In the genomic region with DNA sequence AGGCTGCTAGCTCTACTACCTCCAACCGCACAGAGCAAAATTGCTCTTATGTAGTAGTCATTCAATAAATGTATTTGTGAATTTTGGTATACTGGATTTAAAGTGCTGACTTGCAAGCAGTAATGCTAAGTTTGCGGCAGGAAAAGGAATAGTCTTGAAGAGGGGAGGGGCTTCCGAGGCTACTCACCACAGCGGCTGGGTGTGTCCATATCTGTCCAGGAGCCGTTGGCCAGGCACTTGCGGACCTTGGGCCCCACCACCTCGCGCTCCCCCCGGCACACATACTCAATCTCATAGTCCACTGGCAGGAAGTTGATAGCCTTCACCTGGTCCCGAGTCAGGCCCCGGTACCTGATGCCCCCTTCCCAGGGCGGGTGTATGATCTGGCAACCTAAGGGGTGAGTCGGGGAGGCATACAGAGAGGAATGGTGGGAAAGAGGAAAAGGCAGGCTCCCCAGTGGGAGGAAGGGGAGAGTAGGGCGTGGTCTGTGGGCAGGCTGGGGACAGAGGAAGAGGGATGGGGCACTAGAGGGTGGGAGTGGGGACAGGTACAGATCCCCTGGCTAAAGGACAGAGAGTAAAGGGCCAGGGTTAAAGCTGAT, we compare ENCODE assay signal across 11 cellular contexts. TPM values are rescaled to one million over a fixed set of nuclear protein-coding genes. Genes with fewer than 3 reads are reported as not detected.
A peak's percentile ranks its signal among the peaks of the same experiment; 100 is the strongest.
DNase-seq lines count a peak whose midpoint lies in the region; ATAC-seq and TF ChIP-seq lines count a peak whose summit lies in the region.
"Had no signal": no experiment of that assay in that cellular context is flagged by ENCODE, and none has a peak within 500 bp of the region (broad histone marks: within the 10 kb centered on the region; RNA-seq: fewer than 3 reads in every experiment).

No MANE protein-coding gene starts in this region.

- CTCF ChIA-PET in activated CD4-positive, alpha-beta memory T cell treated with anti-CD3 and anti-CD28 coated beads, Interleukin-2, amount 10 ng/mL, durations not matched to agents 7 days and 5 days (lab: Charles Lee) = interaction anchor here (0.9 to 5.1 kb wide), 3 partner anchors 19 to 23 kb away, joined by 3 to 24 read pairs (median 12); no protein-coding TSS in a partner anchor
- CTCF ChIA-PET in GM10248 (lab: Yijun Ruan, JAX) = interaction anchor here (0.9 to 1.8 kb wide), 2 partner anchors 16 to 22 kb away, joined by 3 to 8 read pairs; no protein-coding TSS in a partner anchor

- peak overlapping the region; percentile 73 for H3K4me3 ChIP-seq in fibroblast of villous mesenchyme (ENCODE audit: low read depth, low read length)

- H3K27ac Mint-ChIP-seq in activated T-cell treated with anti-CD3 and anti-CD28 coated beads, Interleukin-2, amount 50 U/mL, for 72 hours = no peak overlapping the region
- peak overlapping the region; percentile 57 for H3K27ac Mint-ChIP-seq in activated CD4-positive, alpha-beta memory T cell treated with anti-CD3 and anti-CD28 coated beads, Interleukin-2, amount 10 ng/mL, durations not matched to agents 7 days and 5 days
- no peak overlapping the region for H3K27ac Mint-ChIP-seq in stimulated activated naive B cell treated with anti-CD40 and anti-IgM and Interleukin-4, amounts not matched to agents 10 μg/mL and 1 μg/mL and 100 μg/mL, for 72 hours

- no peaks in the 10 kb centered on the region for H3K9me3 Mint-ChIP-seq in activated T-cell treated with anti-CD3 and anti-CD28 coated beads, Interleukin-2, amount 50 U/mL, for 72 hours
- no peaks in the 10 kb centered on the region for H3K9me3 Mint-ChIP-seq in activated CD4-positive, alpha-beta memory T cell treated with anti-CD3 and anti-CD28 coated beads, Interleukin-2, amount 10 ng/mL, durations not matched to agents 7 days and 5 days
- no peaks in the 10 kb centered on the region for H3K9me3 Mint-ChIP-seq in stimulated activated naive B cell treated with anti-CD40 and anti-IgM and Interleukin-4, amounts not matched to agents 10 μg/mL and 1 μg/mL and 100 μg/mL, for 72 hours

- no peak for ATAC-seq in activated T-cell treated with anti-CD3 and anti-CD28 coated beads, Interleukin-2, amount 50 U/mL, for 72 hours (replicated peaks in 1 of 2)
- ATAC-seq in stimulated activated naive B cell treated with anti-CD40 and anti-IgM and Interleukin-4, amounts not matched to agents 10 μg/mL and 1 μg/mL and 100 μg/mL, for 72 hours (replicated peaks) = no peak
- ATAC-seq in HG02623 (IDR thresholded peaks at IDR 0.05; ENCODE audit: unreplicated experiment) = no peak

- H3K36me3 Mint-ChIP-seq in activated T-cell treated with anti-CD3 and anti-CD28 coated beads, Interleukin-2, amount 50 U/mL, for 72 hours (ENCODE audit: insufficient read depth in 2 of 2) = peaks cover 3 to 5% of the 10 kb centered on the region in 2 donors
- peaks cover 10% of the 10 kb centered on the region for H3K36me3 Mint-ChIP-seq in activated CD4-positive, alpha-beta memory T cell treated with anti-CD3 and anti-CD28 coated beads, Interleukin-2, amount 10 ng/mL, durations not matched to agents 7 days and 5 days (ENCODE audit: low read depth)
- H3K36me3 Mint-ChIP-seq in stimulated activated naive B cell treated with anti-CD40 and anti-IgM and Interleukin-4, amounts not matched to agents 10 μg/mL and 1 μg/mL and 100 μg/mL, for 72 hours = no peaks in the 10 kb centered on the region

- no peak for DNase-seq in activated T-cell treated with anti-CD3 and anti-CD28 coated beads, Interleukin-2, amount 50 U/mL, for 72 hours
- no peak for DNase-seq in activated T-cell treated with anti-CD3 and anti-CD28 coated beads, Interleukin-2, amount 50 U/mL, for 48 hours
- DNase-seq in activated CD4-positive, alpha-beta memory T cell treated with anti-CD3 and anti-CD28 coated beads, Interleukin-2, amount 10 ng/mL, durations not matched to agents 7 days and 5 days = no peak
- DNase-seq in fibroblast of villous mesenchyme (ENCODE audit: low read depth) (peak; percentile 15), NCI-H748 (lab: John Stamatoyannopoulos, UW; ENCODE audit: unreplicated experiment) (no peak), GM10248 (ENCODE audit: extremely low spot score) (no peak)
- DNase-seq in stimulated activated naive B cell treated with anti-CD40 and anti-IgM and Interleukin-4, amounts not matched to agents 10 μg/mL and 1 μg/mL and 100 μg/mL, for 72 hours = no peak
- DNase-seq: NCI-H1694 had no signal

- peaks cover 55% of the 10 kb centered on the region for H3K4me1 Mint-ChIP-seq in activated T-cell treated with anti-CD3 and anti-CD28 coated beads, Interleukin-2, amount 50 U/mL, for 72 hours (ENCODE audit: low read depth)
- H3K4me1 Mint-ChIP-seq in activated CD4-positive, alpha-beta memory T cell treated with anti-CD3 and anti-CD28 coated beads, Interleukin-2, amount 10 ng/mL, durations not matched to agents 7 days and 5 days = peaks cover 46% of the 10 kb centered on the region
- H3K4me1 Mint-ChIP-seq in stimulated activated naive B cell treated with anti-CD40 and anti-IgM and Interleukin-4, amounts not matched to agents 10 μg/mL and 1 μg/mL and 100 μg/mL, for 72 hours = peaks cover 37 to 70% of the 10 kb centered on the region in 2 donors

- POLR2A ChIA-PET in activated CD4-positive, alpha-beta memory T cell treated with anti-CD3 and anti-CD28 coated beads, Interleukin-2, amount 10 ng/mL, durations not matched to agents 7 days and 5 days (lab: Charles Lee) = no interaction called here
- POLR2A ChIA-PET in GM10248 (lab: Yijun Ruan, JAX) = no interaction called here

- H3K27me3 Mint-ChIP-seq in activated T-cell treated with anti-CD3 and anti-CD28 coated beads, Interleukin-2, amount 50 U/mL, for 72 hours (ENCODE audit: low read depth) = peaks cover 21% of the 10 kb centered on the region
- H3K27me3 Mint-ChIP-seq in activated CD4-positive, alpha-beta memory T cell treated with anti-CD3 and anti-CD28 coated beads, Interleukin-2, amount 10 ng/mL, durations not matched to agents 7 days and 5 days = peaks cover 51% of the 10 kb centered on the region
- no peaks in the 10 kb centered on the region for H3K27me3 Mint-ChIP-seq in stimulated activated naive B cell treated with anti-CD40 and anti-IgM and Interleukin-4, amounts not matched to agents 10 μg/mL and 1 μg/mL and 100 μg/mL, for 72 hours

- TF ChIP-seq CTCF in fibroblast of villous mesenchyme (IDR thresholded peaks at IDR 0.05; ENCODE audit: insufficient read depth, low read depth, low read length) (no peak), GM10248 (IDR thresholded peaks at IDR 0.05; ENCODE audit: control extremely low read depth, extremely low read depth, low read depth, missing control alignments) (no peak)

- peak overlapping the region; percentile 83 to 92 for H3K4me3 Mint-ChIP-seq in activated T-cell treated with anti-CD3 and anti-CD28 coated beads, Interleukin-2, amount 50 U/mL, for 72 hours
- peak overlapping the region; percentile 79 for H3K4me3 Mint-ChIP-seq in activated CD4-positive, alpha-beta memory T cell treated with anti-CD3 and anti-CD28 coated beads, Interleukin-2, amount 10 ng/mL, durations not matched to agents 7 days and 5 days
- peak overlapping the region; percentile 87 to 92 for H3K4me3 Mint-ChIP-seq in stimulated activated naive B cell treated with anti-CD40 and anti-IgM and Interleukin-4, amounts not matched to agents 10 μg/mL and 1 μg/mL and 100 μg/mL, for 72 hours

RNA-seq across cellular contexts. Expression of a gene that starts 1.7 kb away (rescaled TPM):
- 10 to 100 TPM; 21.7 to 26.6 TPM for total RNA-seq in activated T-cell treated with anti-CD3 and anti-CD28 coated beads, Interleukin-2, amount 50 U/mL, for 72 hours
- 10 to 100 TPM; 32.8 to 35.0 TPM for total RNA-seq in activated CD4-positive, alpha-beta memory T cell treated with anti-CD3 and anti-CD28 coated beads, Interleukin-2, amount 10 ng/mL, durations not matched to agents 7 days and 5 days
- 12.5 and 13.9 TPM in 2 replicates for total RNA-seq in fibroblast of villous mesenchyme

RNA-seq across cellular contexts. Expression of a gene that starts 25.6 kb away (rescaled TPM):
- not detected for total RNA-seq in activated T-cell treated with anti-CD3 and anti-CD28 coated beads, Interleukin-2, amount 50 U/mL, for 72 hours
- not detected for total RNA-seq in activated CD4-positive, alpha-beta memory T cell treated with anti-CD3 and anti-CD28 coated beads, Interleukin-2, amount 10 ng/mL, durations not matched to agents 7 days and 5 days
- not detected in 2 replicates for total RNA-seq in fibroblast of villous mesenchyme
- total RNA-seq: T-helper 2 cell treated with Interferon-gamma antibody and Interleukin-4, amounts not matched to agents 100 ng/mL and 5 ng/mL, for 36 hours had no signal

RNA-seq across cellular contexts. Expression of a gene that starts 46.4 kb away (rescaled TPM):
- total RNA-seq in activated T-cell treated with anti-CD3 and anti-CD28 coated beads, Interleukin-2, amount 50 U/mL, for 72 hours = not detected
- total RNA-seq in activated CD4-positive, alpha-beta memory T cell treated with anti-CD3 and anti-CD28 coated beads, Interleukin-2, amount 10 ng/mL, durations not matched to agents 7 days and 5 days = not detected
- not detected in 2 replicates for total RNA-seq in fibroblast of villous mesenchyme
- total RNA-seq: cardiac septum; T-helper 2 cell treated with Interferon-gamma antibody and Interleukin-4, amounts not matched to agents 100 ng/mL and 5 ng/mL, for 36 hours had no signal

RNA-seq across cellular contexts. Expression of a gene that starts 49.6 kb away (rescaled TPM):
- 1 to 10 TPM in 1 of 2 donors, not detected in 1; 6.3 TPM for total RNA-seq in activated T-cell treated with anti-CD3 and anti-CD28 coated beads, Interleukin-2, amount 50 U/mL, for 72 hours
- not detected for total RNA-seq in activated CD4-positive, alpha-beta memory T cell treated with anti-CD3 and anti-CD28 coated beads, Interleukin-2, amount 10 ng/mL, durations not matched to agents 7 days and 5 days
- total RNA-seq in fibroblast of villous mesenchyme = 0.32 TPM in 1 of 2 replicates, not detected in the other
- total RNA-seq: cardiac septum had no signal
